ENCODE assay signal across 1 cellular context in genomic region chr11:33015621-33016551, GRCh38.
TF ChIP-seq lines count a peak whose summit lies in the region.

TSS of gene DEPDC7 (plus strand) at chr11:33015878. CDS start at chr11:33015956, 78 bp downstream.

TF ChIP-seq in WTC11, 78 proteins besides CTCF, POLR2A, EP300 and RAD21 (continued from another document and continues in another):
- TF ChIP-seq, protein P1, sequence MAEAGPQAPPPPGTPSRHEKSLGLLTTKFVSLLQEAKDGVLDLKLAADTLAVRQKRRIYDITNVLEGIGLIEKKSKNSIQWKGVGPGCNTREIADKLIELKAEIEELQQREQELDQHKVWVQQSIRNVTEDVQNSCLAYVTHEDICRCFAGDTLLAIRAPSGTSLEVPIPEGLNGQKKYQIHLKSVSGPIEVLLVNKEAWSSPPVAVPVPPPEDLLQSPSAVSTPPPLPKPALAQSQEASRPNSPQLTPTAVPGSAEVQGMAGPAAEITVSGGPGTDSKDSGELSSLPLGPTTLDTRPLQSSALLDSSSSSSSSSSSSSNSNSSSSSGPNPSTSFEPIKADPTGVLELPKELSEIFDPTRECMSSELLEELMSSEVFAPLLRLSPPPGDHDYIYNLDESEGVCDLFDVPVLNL (CRISPR knock-in tag; IDR thresholded peaks at IDR 0.05; ENCODE audit: borderline replicate concordance, low read depth) = peak; percentile 44; the same call in 1 of the 2 replicates
- TF ChIP-seq FOXK1 (CRISPR knock-in tag; IDR thresholded peaks at IDR 0.05) (peak; percentile 43), FOXJ3 (CRISPR knock-in tag; IDR thresholded peaks at IDR 0.05; ENCODE audit: borderline replicate concordance) (no peak), OVOL2 (CRISPR knock-in tag; IDR thresholded peaks at IDR 0.05; ENCODE audit: borderline replicate concordance) (no peak), ZNF263 (CRISPR knock-in tag; IDR thresholded peaks at IDR 0.05; ENCODE audit: low read depth) (no peak), GRHL2 (CRISPR knock-in tag; IDR thresholded peaks at IDR 0.05; ENCODE audit: insufficient replicate concordance, severe bottlenecking) (no peak), ATF6 (CRISPR knock-in tag; IDR thresholded peaks at IDR 0.05) (no peak), MYBL2 (CRISPR knock-in tag; IDR thresholded peaks at IDR 0.05) (peak; percentile 72; the same call in 1 of the 2 replicates), ATF1 (CRISPR knock-in tag; IDR thresholded peaks at IDR 0.05) (no peak), RELA (CRISPR knock-in tag; IDR thresholded peaks at IDR 0.05; ENCODE audit: borderline replicate concordance) (peak; percentile 43; the same call in 1 of the 2 replicates), ZNF317 (CRISPR knock-in tag; IDR thresholded peaks at IDR 0.05; ENCODE audit: borderline replicate concordance, low read depth) (no peak), KAT7 (CRISPR knock-in tag; IDR thresholded peaks at IDR 0.05; ENCODE audit: borderline replicate concordance) (no peak), CREM (CRISPR knock-in tag; IDR thresholded peaks at IDR 0.05) (peak; percentile 59), JAZF1 (CRISPR knock-in tag; IDR thresholded peaks at IDR 0.05) (no peak), MAX (CRISPR knock-in tag; IDR thresholded peaks at IDR 0.05) (peak; percentile 98), ZNF671 (CRISPR knock-in tag; IDR thresholded peaks at IDR 0.05) (no peak), IRF2 (CRISPR knock-in tag; IDR thresholded peaks at IDR 0.05; ENCODE audit: borderline replicate concordance, low read depth) (no peak), AFF4 (CRISPR knock-in tag; IDR thresholded peaks at IDR 0.05; ENCODE audit: borderline replicate concordance) (no peak), ESRRA (CRISPR knock-in tag; IDR thresholded peaks at IDR 0.05; ENCODE audit: borderline replicate concordance) (no peak), NFE2L1 (CRISPR knock-in tag; IDR thresholded peaks at IDR 0.05) (peak; percentile 39; the same call in 1 of the 2 replicates), ZNF219 (CRISPR knock-in tag; IDR thresholded peaks at IDR 0.05; ENCODE audit: borderline replicate concordance) (no peak), ZNF396 (CRISPR knock-in tag; IDR thresholded peaks at IDR 0.05; ENCODE audit: borderline replicate concordance) (no peak), SMAD4 (CRISPR knock-in tag; IDR thresholded peaks at IDR 0.05) (no peak), ZNF121 (CRISPR knock-in tag; IDR thresholded peaks at IDR 0.05) (no peak), ZSCAN18 (CRISPR knock-in tag; IDR thresholded peaks at IDR 0.05) (no peak), NR3C1 (CRISPR knock-in tag; conservative IDR thresholded peaks at IDR 0.05; ENCODE audit: low read depth) (0 out of 2 replicates have a peak, but pooled peaks have one; percentile 77), FOXP4 (CRISPR knock-in tag; IDR thresholded peaks at IDR 0.05) (peak; percentile 68; the same call in 1 of the 2 replicates)
- TF ChIP-seq, protein P2, sequence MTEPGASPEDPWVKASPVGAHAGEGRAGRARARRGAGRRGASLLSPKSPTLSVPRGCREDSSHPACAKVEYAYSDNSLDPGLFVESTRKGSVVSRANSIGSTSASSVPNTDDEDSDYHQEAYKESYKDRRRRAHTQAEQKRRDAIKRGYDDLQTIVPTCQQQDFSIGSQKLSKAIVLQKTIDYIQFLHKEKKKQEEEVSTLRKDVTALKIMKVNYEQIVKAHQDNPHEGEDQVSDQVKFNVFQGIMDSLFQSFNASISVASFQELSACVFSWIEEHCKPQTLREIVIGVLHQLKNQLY (CRISPR knock-in tag; IDR thresholded peaks at IDR 0.05) = no peak
- TF ChIP-seq, protein P3, sequence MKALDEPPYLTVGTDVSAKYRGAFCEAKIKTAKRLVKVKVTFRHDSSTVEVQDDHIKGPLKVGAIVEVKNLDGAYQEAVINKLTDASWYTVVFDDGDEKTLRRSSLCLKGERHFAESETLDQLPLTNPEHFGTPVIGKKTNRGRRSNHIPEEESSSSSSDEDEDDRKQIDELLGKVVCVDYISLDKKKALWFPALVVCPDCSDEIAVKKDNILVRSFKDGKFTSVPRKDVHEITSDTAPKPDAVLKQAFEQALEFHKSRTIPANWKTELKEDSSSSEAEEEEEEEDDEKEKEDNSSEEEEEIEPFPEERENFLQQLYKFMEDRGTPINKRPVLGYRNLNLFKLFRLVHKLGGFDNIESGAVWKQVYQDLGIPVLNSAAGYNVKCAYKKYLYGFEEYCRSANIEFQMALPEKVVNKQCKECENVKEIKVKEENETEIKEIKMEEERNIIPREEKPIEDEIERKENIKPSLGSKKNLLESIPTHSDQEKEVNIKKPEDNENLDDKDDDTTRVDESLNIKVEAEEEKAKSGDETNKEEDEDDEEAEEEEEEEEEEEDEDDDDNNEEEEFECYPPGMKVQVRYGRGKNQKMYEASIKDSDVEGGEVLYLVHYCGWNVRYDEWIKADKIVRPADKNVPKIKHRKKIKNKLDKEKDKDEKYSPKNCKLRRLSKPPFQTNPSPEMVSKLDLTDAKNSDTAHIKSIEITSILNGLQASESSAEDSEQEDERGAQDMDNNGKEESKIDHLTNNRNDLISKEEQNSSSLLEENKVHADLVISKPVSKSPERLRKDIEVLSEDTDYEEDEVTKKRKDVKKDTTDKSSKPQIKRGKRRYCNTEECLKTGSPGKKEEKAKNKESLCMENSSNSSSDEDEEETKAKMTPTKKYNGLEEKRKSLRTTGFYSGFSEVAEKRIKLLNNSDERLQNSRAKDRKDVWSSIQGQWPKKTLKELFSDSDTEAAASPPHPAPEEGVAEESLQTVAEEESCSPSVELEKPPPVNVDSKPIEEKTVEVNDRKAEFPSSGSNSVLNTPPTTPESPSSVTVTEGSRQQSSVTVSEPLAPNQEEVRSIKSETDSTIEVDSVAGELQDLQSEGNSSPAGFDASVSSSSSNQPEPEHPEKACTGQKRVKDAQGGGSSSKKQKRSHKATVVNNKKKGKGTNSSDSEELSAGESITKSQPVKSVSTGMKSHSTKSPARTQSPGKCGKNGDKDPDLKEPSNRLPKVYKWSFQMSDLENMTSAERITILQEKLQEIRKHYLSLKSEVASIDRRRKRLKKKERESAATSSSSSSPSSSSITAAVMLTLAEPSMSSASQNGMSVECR (CRISPR knock-in tag; IDR thresholded peaks at IDR 0.05; ENCODE audit: borderline replicate concordance) = peak; percentile 63; the same call in 1 of the 2 replicates
- TF ChIP-seq, protein P4, sequence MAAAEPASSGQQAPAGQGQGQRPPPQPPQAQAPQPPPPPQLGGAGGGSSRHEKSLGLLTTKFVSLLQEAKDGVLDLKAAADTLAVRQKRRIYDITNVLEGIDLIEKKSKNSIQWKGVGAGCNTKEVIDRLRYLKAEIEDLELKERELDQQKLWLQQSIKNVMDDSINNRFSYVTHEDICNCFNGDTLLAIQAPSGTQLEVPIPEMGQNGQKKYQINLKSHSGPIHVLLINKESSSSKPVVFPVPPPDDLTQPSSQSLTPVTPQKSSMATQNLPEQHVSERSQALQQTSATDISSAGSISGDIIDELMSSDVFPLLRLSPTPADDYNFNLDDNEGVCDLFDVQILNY (CRISPR knock-in tag; IDR thresholded peaks at IDR 0.05) = peak; percentile 81; the same call in 1 of the 2 replicates
- TF ChIP-seq, protein P5, sequence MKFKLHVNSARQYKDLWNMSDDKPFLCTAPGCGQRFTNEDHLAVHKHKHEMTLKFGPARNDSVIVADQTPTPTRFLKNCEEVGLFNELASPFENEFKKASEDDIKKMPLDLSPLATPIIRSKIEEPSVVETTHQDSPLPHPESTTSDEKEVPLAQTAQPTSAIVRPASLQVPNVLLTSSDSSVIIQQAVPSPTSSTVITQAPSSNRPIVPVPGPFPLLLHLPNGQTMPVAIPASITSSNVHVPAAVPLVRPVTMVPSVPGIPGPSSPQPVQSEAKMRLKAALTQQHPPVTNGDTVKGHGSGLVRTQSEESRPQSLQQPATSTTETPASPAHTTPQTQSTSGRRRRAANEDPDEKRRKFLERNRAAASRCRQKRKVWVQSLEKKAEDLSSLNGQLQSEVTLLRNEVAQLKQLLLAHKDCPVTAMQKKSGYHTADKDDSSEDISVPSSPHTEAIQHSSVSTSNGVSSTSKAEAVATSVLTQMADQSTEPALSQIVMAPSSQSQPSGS (CRISPR knock-in tag; IDR thresholded peaks at IDR 0.05; ENCODE audit: borderline replicate concordance, low read depth) = peak; percentile 40; the same call in 1 of the 2 replicates
- TF ChIP-seq, protein P6, sequence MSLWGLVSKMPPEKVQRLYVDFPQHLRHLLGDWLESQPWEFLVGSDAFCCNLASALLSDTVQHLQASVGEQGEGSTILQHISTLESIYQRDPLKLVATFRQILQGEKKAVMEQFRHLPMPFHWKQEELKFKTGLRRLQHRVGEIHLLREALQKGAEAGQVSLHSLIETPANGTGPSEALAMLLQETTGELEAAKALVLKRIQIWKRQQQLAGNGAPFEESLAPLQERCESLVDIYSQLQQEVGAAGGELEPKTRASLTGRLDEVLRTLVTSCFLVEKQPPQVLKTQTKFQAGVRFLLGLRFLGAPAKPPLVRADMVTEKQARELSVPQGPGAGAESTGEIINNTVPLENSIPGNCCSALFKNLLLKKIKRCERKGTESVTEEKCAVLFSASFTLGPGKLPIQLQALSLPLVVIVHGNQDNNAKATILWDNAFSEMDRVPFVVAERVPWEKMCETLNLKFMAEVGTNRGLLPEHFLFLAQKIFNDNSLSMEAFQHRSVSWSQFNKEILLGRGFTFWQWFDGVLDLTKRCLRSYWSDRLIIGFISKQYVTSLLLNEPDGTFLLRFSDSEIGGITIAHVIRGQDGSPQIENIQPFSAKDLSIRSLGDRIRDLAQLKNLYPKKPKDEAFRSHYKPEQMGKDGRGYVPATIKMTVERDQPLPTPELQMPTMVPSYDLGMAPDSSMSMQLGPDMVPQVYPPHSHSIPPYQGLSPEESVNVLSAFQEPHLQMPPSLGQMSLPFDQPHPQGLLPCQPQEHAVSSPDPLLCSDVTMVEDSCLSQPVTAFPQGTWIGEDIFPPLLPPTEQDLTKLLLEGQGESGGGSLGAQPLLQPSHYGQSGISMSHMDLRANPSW (CRISPR knock-in tag; conservative IDR thresholded peaks at IDR 0.05; ENCODE audit: low read depth) = no peak
- TF ChIP-seq, protein P7, sequence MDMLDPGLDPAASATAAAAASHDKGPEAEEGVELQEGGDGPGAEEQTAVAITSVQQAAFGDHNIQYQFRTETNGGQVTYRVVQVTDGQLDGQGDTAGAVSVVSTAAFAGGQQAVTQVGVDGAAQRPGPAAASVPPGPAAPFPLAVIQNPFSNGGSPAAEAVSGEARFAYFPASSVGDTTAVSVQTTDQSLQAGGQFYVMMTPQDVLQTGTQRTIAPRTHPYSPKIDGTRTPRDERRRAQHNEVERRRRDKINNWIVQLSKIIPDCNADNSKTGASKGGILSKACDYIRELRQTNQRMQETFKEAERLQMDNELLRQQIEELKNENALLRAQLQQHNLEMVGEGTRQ (CRISPR knock-in tag; IDR thresholded peaks at IDR 0.05) = peak; percentile 98
